ENCODE assay signal across 1 cellular context in the genomic region with DNA sequence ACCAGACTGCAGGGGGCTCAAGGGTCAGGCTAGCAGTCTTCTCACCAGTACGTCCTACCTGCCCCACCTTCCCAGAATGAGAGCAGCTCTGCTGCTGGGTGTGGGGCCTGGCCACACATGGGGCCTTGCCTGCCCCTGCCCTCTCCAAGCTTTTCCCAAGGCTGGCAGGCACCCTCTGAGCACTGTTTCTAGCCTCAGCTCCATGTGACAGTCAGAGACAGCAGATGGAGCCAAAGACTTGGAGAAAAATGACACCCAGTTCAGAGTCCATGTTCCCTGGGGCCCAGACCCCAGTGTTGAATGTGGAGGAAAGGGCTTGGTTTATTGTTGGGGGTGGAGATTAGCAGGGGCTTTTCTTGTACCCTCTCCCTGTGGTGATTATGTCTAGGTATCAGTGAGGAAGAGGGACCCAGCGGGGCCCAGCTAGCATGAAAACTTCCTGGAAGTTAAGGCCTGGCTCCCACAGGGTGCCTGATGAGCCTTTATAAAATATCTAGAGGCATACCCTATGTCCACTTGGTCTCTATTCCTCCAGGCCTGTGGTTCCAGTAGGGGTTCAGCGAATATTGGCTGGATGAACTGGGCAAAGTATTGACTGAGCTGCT.
TF ChIP-seq lines count a peak whose summit lies in the region.

No MANE protein-coding gene starts in this region.

TF ChIP-seq in HepG2, 621 proteins besides CTCF, POLR2A, EP300 and RAD21 (continued from another document and continues in another):
- TF ChIP-seq, protein P1, sequence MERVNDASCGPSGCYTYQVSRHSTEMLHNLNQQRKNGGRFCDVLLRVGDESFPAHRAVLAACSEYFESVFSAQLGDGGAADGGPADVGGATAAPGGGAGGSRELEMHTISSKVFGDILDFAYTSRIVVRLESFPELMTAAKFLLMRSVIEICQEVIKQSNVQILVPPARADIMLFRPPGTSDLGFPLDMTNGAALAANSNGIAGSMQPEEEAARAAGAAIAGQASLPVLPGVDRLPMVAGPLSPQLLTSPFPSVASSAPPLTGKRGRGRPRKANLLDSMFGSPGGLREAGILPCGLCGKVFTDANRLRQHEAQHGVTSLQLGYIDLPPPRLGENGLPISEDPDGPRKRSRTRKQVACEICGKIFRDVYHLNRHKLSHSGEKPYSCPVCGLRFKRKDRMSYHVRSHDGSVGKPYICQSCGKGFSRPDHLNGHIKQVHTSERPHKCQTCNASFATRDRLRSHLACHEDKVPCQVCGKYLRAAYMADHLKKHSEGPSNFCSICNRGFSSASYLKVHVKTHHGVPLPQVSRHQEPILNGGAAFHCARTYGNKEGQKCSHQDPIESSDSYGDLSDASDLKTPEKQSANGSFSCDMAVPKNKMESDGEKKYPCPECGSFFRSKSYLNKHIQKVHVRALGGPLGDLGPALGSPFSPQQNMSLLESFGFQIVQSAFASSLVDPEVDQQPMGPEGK (CRISPR knock-in tag; IDR thresholded peaks at IDR 0.05): peak; percentile 54; the same call in 1 of the 2 replicates
- TF ChIP-seq ZNF207 (IDR thresholded peaks at IDR 0.05; ENCODE audit: borderline replicate concordance): no peak
- TF ChIP-seq BRD4 (CRISPR knock-in tag; IDR thresholded peaks at IDR 0.05): no peak
- TF ChIP-seq ZNF780A (CRISPR knock-in tag; IDR thresholded peaks at IDR 0.05): no peak
- no peak for TF ChIP-seq ZNF296 (CRISPR knock-in tag; conservative IDR thresholded peaks at IDR 0.05)
- peak; percentile 27; the same call in 1 of the 2 replicates for TF ChIP-seq CBX5 (CRISPR knock-in tag; IDR thresholded peaks at IDR 0.05; ENCODE audit: borderline replicate concordance)
- no peak for TF ChIP-seq ZBTB7B (CRISPR knock-in tag; IDR thresholded peaks at IDR 0.05)
- TF ChIP-seq, protein P2, sequence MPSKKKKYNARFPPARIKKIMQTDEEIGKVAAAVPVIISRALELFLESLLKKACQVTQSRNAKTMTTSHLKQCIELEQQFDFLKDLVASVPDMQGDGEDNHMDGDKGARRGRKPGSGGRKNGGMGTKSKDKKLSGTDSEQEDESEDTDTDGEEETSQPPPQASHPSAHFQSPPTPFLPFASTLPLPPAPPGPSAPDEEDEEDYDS (CRISPR knock-in tag; IDR thresholded peaks at IDR 0.05): no peak
- no peak for TF ChIP-seq FOXJ3 (CRISPR knock-in tag; IDR thresholded peaks at IDR 0.05; ENCODE audit: borderline replicate concordance)
- TF ChIP-seq ZSCAN9 (CRISPR knock-in tag; IDR thresholded peaks at IDR 0.05; ENCODE audit: borderline replicate concordance): no peak
- TF ChIP-seq ZC3H13 (CRISPR knock-in tag; IDR thresholded peaks at IDR 0.05): no peak
- no peak for TF ChIP-seq SKI (IDR thresholded peaks at IDR 0.05; ENCODE audit: partially characterized antibody)
- TF ChIP-seq, protein P3, sequence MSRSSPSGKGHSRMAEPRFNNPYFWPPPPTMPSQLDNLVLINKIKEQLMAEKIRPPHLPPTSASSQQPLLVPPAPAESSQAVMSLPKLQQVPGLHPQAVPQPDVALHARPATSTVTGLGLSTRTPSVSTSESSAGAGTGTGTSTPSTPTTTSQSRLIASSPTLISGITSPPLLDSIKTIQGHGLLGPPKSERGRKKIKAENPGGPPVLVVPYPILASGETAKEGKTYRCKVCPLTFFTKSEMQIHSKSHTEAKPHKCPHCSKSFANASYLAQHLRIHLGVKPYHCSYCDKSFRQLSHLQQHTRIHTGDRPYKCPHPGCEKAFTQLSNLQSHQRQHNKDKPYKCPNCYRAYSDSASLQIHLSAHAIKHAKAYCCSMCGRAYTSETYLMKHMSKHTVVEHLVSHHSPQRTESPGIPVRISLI (CRISPR knock-in tag; IDR thresholded peaks at IDR 0.05; ENCODE audit: borderline replicate concordance): no peak
- TF ChIP-seq ZBTB42 (CRISPR knock-in tag; IDR thresholded peaks at IDR 0.05): no peak
- TF ChIP-seq ZNF7 (CRISPR knock-in tag; IDR thresholded peaks at IDR 0.05): no peak
- no peak for TF ChIP-seq CBFB (CRISPR knock-in tag; IDR thresholded peaks at IDR 0.05)
- TF ChIP-seq YEATS2 (CRISPR knock-in tag; IDR thresholded peaks at IDR 0.05; ENCODE audit: borderline replicate concordance): no peak
- TF ChIP-seq SP140L (CRISPR knock-in tag; IDR thresholded peaks at IDR 0.05; ENCODE audit: borderline replicate concordance): no peak
- TF ChIP-seq ZNF496 (CRISPR knock-in tag; IDR thresholded peaks at IDR 0.05; ENCODE audit: insufficient replicate concordance): no peak
- no peak for TF ChIP-seq SRSF4 (IDR thresholded peaks at IDR 0.05; ENCODE audit: low read depth, low read length, poor library complexity, severe bottlenecking)
- TF ChIP-seq PHF5A (CRISPR knock-in tag; IDR thresholded peaks at IDR 0.05; ENCODE audit: low read depth, unreplicated experiment): no peak
- TF ChIP-seq ZNF703 (CRISPR knock-in tag; IDR thresholded peaks at IDR 0.05; ENCODE audit: borderline replicate concordance): no peak
- TF ChIP-seq ZNF329 (CRISPR knock-in tag; IDR thresholded peaks at IDR 0.05; ENCODE audit: low read depth): no peak
- peak; percentile 14; the same call in 1 of the 2 replicates for TF ChIP-seq HDAC1 (CRISPR knock-in tag; IDR thresholded peaks at IDR 0.05)
- no peak for TF ChIP-seq IKZF4 (CRISPR knock-in tag; IDR thresholded peaks at IDR 0.05; ENCODE audit: borderline replicate concordance, low read depth, not compliant biosample characterization)
- TF ChIP-seq KAT7 (CRISPR knock-in tag; IDR thresholded peaks at IDR 0.05; ENCODE audit: borderline replicate concordance): no peak
- TF ChIP-seq TEAD3 (CRISPR knock-in tag; optimal IDR thresholded peaks at IDR 0.05; ENCODE audit: borderline replicate concordance): peak; percentile 7
- TF ChIP-seq, protein P4, sequence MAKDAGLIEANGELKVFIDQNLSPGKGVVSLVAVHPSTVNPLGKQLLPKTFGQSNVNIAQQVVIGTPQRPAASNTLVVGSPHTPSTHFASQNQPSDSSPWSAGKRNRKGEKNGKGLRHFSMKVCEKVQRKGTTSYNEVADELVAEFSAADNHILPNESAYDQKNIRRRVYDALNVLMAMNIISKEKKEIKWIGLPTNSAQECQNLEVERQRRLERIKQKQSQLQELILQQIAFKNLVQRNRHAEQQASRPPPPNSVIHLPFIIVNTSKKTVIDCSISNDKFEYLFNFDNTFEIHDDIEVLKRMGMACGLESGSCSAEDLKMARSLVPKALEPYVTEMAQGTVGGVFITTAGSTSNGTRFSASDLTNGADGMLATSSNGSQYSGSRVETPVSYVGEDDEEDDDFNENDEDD (CRISPR knock-in tag; IDR thresholded peaks at IDR 0.05; ENCODE audit: borderline replicate concordance): no peak
- TF ChIP-seq HNRNPUL1 (IDR thresholded peaks at IDR 0.05; ENCODE audit: low read depth, low read length): no peak
- TF ChIP-seq ZNF263 (CRISPR knock-in tag; IDR thresholded peaks at IDR 0.05): no peak
- TF ChIP-seq, protein P5, sequence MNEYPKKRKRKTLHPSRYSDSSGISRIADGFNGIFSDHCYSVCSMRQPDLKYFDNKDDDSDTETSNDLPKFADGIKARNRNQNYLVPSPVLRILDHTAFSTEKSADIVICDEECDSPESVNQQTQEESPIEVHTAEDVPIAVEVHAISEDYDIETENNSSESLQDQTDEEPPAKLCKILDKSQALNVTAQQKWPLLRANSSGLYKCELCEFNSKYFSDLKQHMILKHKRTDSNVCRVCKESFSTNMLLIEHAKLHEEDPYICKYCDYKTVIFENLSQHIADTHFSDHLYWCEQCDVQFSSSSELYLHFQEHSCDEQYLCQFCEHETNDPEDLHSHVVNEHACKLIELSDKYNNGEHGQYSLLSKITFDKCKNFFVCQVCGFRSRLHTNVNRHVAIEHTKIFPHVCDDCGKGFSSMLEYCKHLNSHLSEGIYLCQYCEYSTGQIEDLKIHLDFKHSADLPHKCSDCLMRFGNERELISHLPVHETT (CRISPR knock-in tag; conservative IDR thresholded peaks at IDR 0.05): no peak
- no peak for TF ChIP-seq ZNF761 (CRISPR knock-in tag; conservative IDR thresholded peaks at IDR 0.05)
- no peak for TF ChIP-seq ZNF317 (CRISPR knock-in tag; IDR thresholded peaks at IDR 0.05)
- TF ChIP-seq ZNF292 (CRISPR knock-in tag; IDR thresholded peaks at IDR 0.05; ENCODE audit: borderline replicate concordance, low read depth): no peak
- TF ChIP-seq, protein P6, sequence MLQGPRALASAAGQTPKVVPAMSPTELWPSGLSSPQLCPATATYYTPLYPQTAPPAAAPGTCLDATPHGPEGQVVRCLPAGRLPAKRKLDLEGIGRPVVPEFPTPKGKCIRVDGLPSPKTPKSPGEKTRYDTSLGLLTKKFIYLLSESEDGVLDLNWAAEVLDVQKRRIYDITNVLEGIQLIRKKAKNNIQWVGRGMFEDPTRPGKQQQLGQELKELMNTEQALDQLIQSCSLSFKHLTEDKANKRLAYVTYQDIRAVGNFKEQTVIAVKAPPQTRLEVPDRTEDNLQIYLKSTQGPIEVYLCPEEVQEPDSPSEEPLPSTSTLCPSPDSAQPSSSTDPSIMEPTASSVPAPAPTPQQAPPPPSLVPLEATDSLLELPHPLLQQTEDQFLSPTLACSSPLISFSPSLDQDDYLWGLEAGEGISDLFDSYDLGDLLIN (CRISPR knock-in tag; IDR thresholded peaks at IDR 0.05; ENCODE audit: borderline replicate concordance): no peak
- TF ChIP-seq SOX6 (IDR thresholded peaks at IDR 0.05): no peak
- TF ChIP-seq SOX6 (CRISPR knock-in tag; IDR thresholded peaks at IDR 0.05): 0 out of 2 replicates have a peak, but pooled peaks have one; percentile 24
- peak; percentile 38; the same call in 1 of the 2 replicates for TF ChIP-seq BORCS8-MEF2B (CRISPR knock-in tag; IDR thresholded peaks at IDR 0.05)
- no peak for TF ChIP-seq KLF15 (CRISPR knock-in tag; IDR thresholded peaks at IDR 0.05; ENCODE audit: borderline replicate concordance)
- TF ChIP-seq TP53 (CRISPR knock-in tag; conservative IDR thresholded peaks at IDR 0.05): no peak
- TF ChIP-seq TRAFD1 (CRISPR knock-in tag; IDR thresholded peaks at IDR 0.05; ENCODE audit: borderline replicate concordance): no peak
- no peak for TF ChIP-seq ZSCAN22 (CRISPR knock-in tag; IDR thresholded peaks at IDR 0.05)
- TF ChIP-seq CCAR2 (optimal IDR thresholded peaks at IDR 0.05; ENCODE audit: low read depth, low read length): no peak
- TF ChIP-seq, protein P7, sequence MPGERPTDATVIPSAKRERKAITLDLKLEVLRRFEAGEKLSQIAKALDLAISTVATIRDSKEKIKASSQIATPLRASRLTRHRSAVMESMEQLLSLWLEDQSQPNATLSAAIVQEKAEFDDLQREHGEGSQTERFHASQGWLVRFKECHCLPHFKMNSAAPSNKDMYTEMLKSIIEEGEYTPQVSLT (CRISPR knock-in tag; IDR thresholded peaks at IDR 0.05; ENCODE audit: borderline replicate concordance, low read depth): no peak
- no peak for TF ChIP-seq U2AF1 (optimal IDR thresholded peaks at IDR 0.05; ENCODE audit: low read depth, low read length)
- TF ChIP-seq THAP9 (CRISPR knock-in tag; IDR thresholded peaks at IDR 0.05; ENCODE audit: borderline replicate concordance): peak; percentile 28; the same call in 1 of the 2 replicates
- no peak for TF ChIP-seq HOXA3 (CRISPR knock-in tag; IDR thresholded peaks at IDR 0.05)
